Comparison of ENCODE assay signal across 19 cellular contexts in genomic region chr2:232335859-232336215, GRCh38. TPM values are rescaled to one million over a fixed set of nuclear protein-coding genes. Genes with fewer than 3 reads are reported as not detected.
"Had no signal": no experiment of that assay in that cellular context is flagged by ENCODE, and none has a peak within 500 bp of the region (broad histone marks: within the 10 kb centered on the region; RNA-seq: fewer than 3 reads in every experiment).

No MANE protein-coding gene starts in this region.

- H3K4me3 ChIP-seq: SJSA1, skin epidermis, suprapubic skin, upper lobe of left lung had no signal

- H3K27me3 Mint-ChIP-seq: effector memory CD8-positive, alpha-beta T cell; naive B cell had no signal

- H3K4me1 Mint-ChIP-seq: naive B cell had no signal

- H3K4me3 Mint-ChIP-seq: effector memory CD8-positive, alpha-beta T cell; naive B cell had no signal

- DNase-seq: activated CD4-positive, alpha-beta T cell treated with anti-CD3 and anti-CD28 coated beads, Interleukin-2, amount 50 U/mL, for 4 hours; activated naive CD4-positive, alpha-beta T cell treated with anti-CD3 and anti-CD28 coated beads, Interleukin-2, amount 50 U/mL, for 16 hours; dermis blood vessel endothelial cell; effector memory CD8-positive, alpha-beta T cell; naive B cell; retina; stimulated activated CD4-positive, alpha-beta T cell treated with anti-CD3 and anti-CD28 coated beads, Interleukin-15, amount 100 ng/mL, for 24 hours had no signal

- H3K27ac ChIP-seq: epithelial cell of prostate, neutrophil, SJSA1, skin epidermis, suprapubic skin, upper lobe of left lung had no signal

- H3K27me3 ChIP-seq: neutrophil, SJSA1, suprapubic skin, upper lobe of left lung had no signal

- H3K4me1 ChIP-seq: SJSA1, suprapubic skin, upper lobe of left lung had no signal

- H3K27ac Mint-ChIP-seq: effector memory CD8-positive, alpha-beta T cell had no signal

- H3K9me3 Mint-ChIP-seq: effector memory CD8-positive, alpha-beta T cell; naive B cell had no signal

- H3K9me3 ChIP-seq: neutrophil, SJSA1, suprapubic skin, upper lobe of left lung had no signal

- H3K36me3 Mint-ChIP-seq: naive B cell had no signal

- H3K36me3 ChIP-seq: neutrophil had no signal

RNA-seq across cellular contexts. Expression of gene ALPP, which starts 42.7 kb away (rescaled TPM):
- total RNA-seq: bronchial epithelial cell, chondrocyte, dermis blood vessel endothelial cell, fibroblast of lung, frontal cortex, mononuclear cell, suprapubic skin had no signal
- polyA plus RNA-seq: adipose tissue, fibroblast of lung had no signal
